Comparison of ENCODE assay signal across 11 cellular contexts in genomic region chr20:37755665-37756064, GRCh38.
DNase-seq lines count a peak whose midpoint lies in the region; ATAC-seq and TF ChIP-seq lines count a peak whose summit lies in the region.
"Had no signal": no experiment of that assay in that cellular context is flagged by ENCODE, and none has a peak within 500 bp of the region (broad histone marks: within the 10 kb centered on the region; RNA-seq: fewer than 3 reads in every experiment).

No MANE protein-coding gene starts in this region.

- intact Hi-C loops in PC-3 (cut with micrococcal nuclease): no loop called here

- no peaks in the 10 kb centered on the region for H3K27me3 Mint-ChIP-seq in osteocyte (ENCODE audit: unreplicated experiment)
- H3K27me3 Mint-ChIP-seq in activated CD4-positive, alpha-beta memory T cell treated with anti-CD3 and anti-CD28 coated beads, Interleukin-2, amount 10 ng/mL, durations not matched to agents 7 days and 5 days: no peaks in the 10 kb centered on the region

- TF ChIP-seq CTCF in PC-3 (conservative IDR thresholded peaks at IDR 0.05; ENCODE audit: low read depth, low read length) (0 out of 2 replicates have a peak, but pooled peaks have one; percentile 12), fibroblast of mammary gland (conservative IDR thresholded peaks at IDR 0.05; ENCODE audit: control insufficient read depth, insufficient read depth, low read depth, low read length) (no peak), osteocyte (IDR thresholded peaks at IDR 0.05) (peak; percentile 34)

- H3K27ac ChIP-seq in PC-3 (ENCODE audit: low read length): no peak overlapping the region
- H3K27ac ChIP-seq: KMS-11, prostate gland, transverse colon had no signal

- H3K27ac Mint-ChIP-seq in osteocyte (ENCODE audit: unreplicated experiment): no peak overlapping the region
- no peak overlapping the region for H3K27ac Mint-ChIP-seq in activated CD4-positive, alpha-beta memory T cell treated with anti-CD3 and anti-CD28 coated beads, Interleukin-2, amount 10 ng/mL, durations not matched to agents 7 days and 5 days
- peak overlapping the region in 1 of 2 donors; percentile 0 for H3K27ac Mint-ChIP-seq in activated naive CD4-positive, alpha-beta T cell treated with anti-CD3 and anti-CD28 coated beads, Interleukin-2, amount 50 U/mL, for 72 hours

- H3K36me3 ChIP-seq in PC-3 (ENCODE audit: low read depth, low read length): peaks cover 5% of the 10 kb centered on the region; the same call in 1 of the 2 replicates
- H3K36me3 ChIP-seq: prostate gland had no signal

- ATAC-seq in PC-3 (no peak), HG03196 (IDR thresholded peaks at IDR 0.05; ENCODE audit: unreplicated experiment) (no peak), HG02678 (IDR thresholded peaks at IDR 0.05; ENCODE audit: unreplicated experiment) (no peak)
- no peak for ATAC-seq in activated naive CD4-positive, alpha-beta T cell treated with anti-CD3 and anti-CD28 coated beads, Interleukin-2, amount 50 U/mL, for 72 hours

- BruUV-seq in PC-3 (replicated peaks; lab: Mats Ljungman, UMichigan): no TSS peak

- H3K27me3 ChIP-seq in PC-3 (ENCODE audit: low read length): no peaks in the 10 kb centered on the region
- H3K27me3 ChIP-seq: transverse colon had no signal

- CTCF ChIA-PET in PC-3 (lab: Charles Lee): no interaction called here
- CTCF ChIA-PET in activated CD4-positive, alpha-beta memory T cell treated with anti-CD3 and anti-CD28 coated beads, Interleukin-2, amount 10 ng/mL, durations not matched to agents 7 days and 5 days (lab: Charles Lee): interaction anchor here (1.0 kb wide), 1 partner anchor 465 kb away, joined by 8 read pairs; no protein-coding TSS in a partner anchor

- peak; percentile 26 for DNase-seq in G401 (ENCODE audit: low spot score)
- no peak for DNase-seq in PC-3
- DNase-seq in fibroblast of mammary gland (ENCODE audit: low read depth): peak; percentile 22
- DNase-seq in osteocyte (ENCODE audit: extremely low spot score, unreplicated experiment): no peak
- DNase-seq in activated CD4-positive, alpha-beta memory T cell treated with anti-CD3 and anti-CD28 coated beads, Interleukin-2, amount 10 ng/mL, durations not matched to agents 7 days and 5 days: no peak
- DNase-seq in activated naive CD4-positive, alpha-beta T cell treated with anti-CD3 and anti-CD28 coated beads, Interleukin-2, amount 50 U/mL, for 72 hours (ENCODE audit: low spot score in 2 of 2): no peak
- DNase-seq: transverse colon had no signal

- H3K36me3 Mint-ChIP-seq in osteocyte (ENCODE audit: unreplicated experiment): peaks cover 18% of the 10 kb centered on the region
- H3K36me3 Mint-ChIP-seq in activated CD4-positive, alpha-beta memory T cell treated with anti-CD3 and anti-CD28 coated beads, Interleukin-2, amount 10 ng/mL, durations not matched to agents 7 days and 5 days (ENCODE audit: low read depth): peaks cover 17% of the 10 kb centered on the region
- peaks cover 0 to 13% of the 10 kb centered on the region in 2 donors for H3K36me3 Mint-ChIP-seq in activated naive CD4-positive, alpha-beta T cell treated with anti-CD3 and anti-CD28 coated beads, Interleukin-2, amount 50 U/mL, for 72 hours

- H3K4me1 Mint-ChIP-seq in osteocyte (ENCODE audit: unreplicated experiment): no peaks in the 10 kb centered on the region
- peaks cover 7% of the 10 kb centered on the region for H3K4me1 Mint-ChIP-seq in activated CD4-positive, alpha-beta memory T cell treated with anti-CD3 and anti-CD28 coated beads, Interleukin-2, amount 10 ng/mL, durations not matched to agents 7 days and 5 days

- no peaks in the 10 kb centered on the region for H3K9me3 Mint-ChIP-seq in osteocyte (ENCODE audit: unreplicated experiment)
- H3K9me3 Mint-ChIP-seq in activated CD4-positive, alpha-beta memory T cell treated with anti-CD3 and anti-CD28 coated beads, Interleukin-2, amount 10 ng/mL, durations not matched to agents 7 days and 5 days: no peaks in the 10 kb centered on the region
- H3K9me3 Mint-ChIP-seq in activated naive CD4-positive, alpha-beta T cell treated with anti-CD3 and anti-CD28 coated beads, Interleukin-2, amount 50 U/mL, for 72 hours: no peaks in the 10 kb centered on the region

- no peak overlapping the region for H3K9ac ChIP-seq in PC-3 (ENCODE audit: low read length)
- H3K9ac ChIP-seq: KMS-11 had no signal

- H3K4me3 ChIP-seq in PC-3 (ENCODE audit: low read length) (no peak overlapping the region), fibroblast of mammary gland (ENCODE audit: control insufficient read depth, low read depth, low read length) (no peak overlapping the region)
- H3K4me3 ChIP-seq: prostate gland, transverse colon had no signal

- H3K4me1 ChIP-seq in PC-3 (ENCODE audit: insufficient read depth, low read length): no peaks in the 10 kb centered on the region
- H3K4me1 ChIP-seq: transverse colon had no signal

- no peaks in the 10 kb centered on the region for H3F3A ChIP-seq in PC-3 (ENCODE audit: low read length, unreplicated experiment)

- no peaks in the 10 kb centered on the region for H3K9me3 ChIP-seq in PC-3 (ENCODE audit: low read length)
- H3K9me3 ChIP-seq: prostate gland, transverse colon had no signal

- in situ Hi-C loops in G401 (cut with HindIII; ENCODE audit: low sequenced_read_pairs): no loop called here

- no peak overlapping the region for H2AFZ ChIP-seq in PC-3 (ENCODE audit: low read length)

- no peak overlapping the region for H3K4me2 ChIP-seq in PC-3 (ENCODE audit: low read length)
- H3K4me2 ChIP-seq: KMS-11 had no signal

- no peaks in the 10 kb centered on the region for H4K20me1 ChIP-seq in PC-3 (ENCODE audit: low read length)

- no peaks in the 10 kb centered on the region for H3K9me2 ChIP-seq in PC-3 (replicated peaks; ENCODE audit: low read length)

- H3K79me2 ChIP-seq in PC-3 (ENCODE audit: low read length): no peaks in the 10 kb centered on the region

- POLR2A ChIA-PET in PC-3 (lab: Charles Lee; ENCODE audit: unreplicated experiment): no interaction called here
- POLR2A ChIA-PET in activated CD4-positive, alpha-beta memory T cell treated with anti-CD3 and anti-CD28 coated beads, Interleukin-2, amount 10 ng/mL, durations not matched to agents 7 days and 5 days (lab: Charles Lee): no interaction called here

- no peak overlapping the region for H3K4me3 Mint-ChIP-seq in osteocyte (ENCODE audit: unreplicated experiment)
- no peak overlapping the region for H3K4me3 Mint-ChIP-seq in activated CD4-positive, alpha-beta memory T cell treated with anti-CD3 and anti-CD28 coated beads, Interleukin-2, amount 10 ng/mL, durations not matched to agents 7 days and 5 days

Comparison
In these comparisons a context has a peak if more than half of its experiments do, and no peak if none do; other contexts are left out.
1. DNase-seq: peak in G401 (single experiment) and fibroblast of mammary gland (single experiment); none in PC-3 (single experiment), osteocyte (single experiment), activated CD4-positive, alpha-beta memory T cell treated with anti-CD3 and anti-CD28 coated beads, Interleukin-2, amount 10 ng/mL, durations not matched to agents 7 days and 5 days (single experiment) and activated naive CD4-positive, alpha-beta T cell treated with anti-CD3 and anti-CD28 coated beads, Interleukin-2, amount 50 U/mL, for 72 hours (0 of 2).